Comparison of ENCODE assay signal across 12 cellular contexts in the genomic region with DNA sequence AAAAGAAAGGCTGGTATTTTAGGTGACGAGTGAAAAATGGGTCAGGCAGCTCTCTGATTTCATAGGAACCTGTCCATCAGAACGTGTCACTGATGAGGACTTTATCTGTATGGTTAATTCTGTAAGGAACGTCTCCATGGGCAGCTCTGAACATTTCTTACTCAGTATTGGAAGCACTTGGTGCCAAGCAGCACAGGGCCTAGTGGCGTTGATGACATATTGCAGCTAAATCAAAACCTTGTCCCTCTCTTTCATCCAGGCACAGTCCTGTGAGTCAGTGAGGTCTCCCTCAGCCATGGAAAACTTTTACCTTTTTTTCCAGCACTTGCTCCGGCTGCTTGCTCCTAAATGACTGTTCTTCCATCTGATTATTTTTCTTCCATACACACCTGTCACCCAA.
DNase-seq lines count a peak whose midpoint lies in the region; ATAC-seq and TF ChIP-seq lines count a peak whose summit lies in the region.
"Had no signal": no experiment of that assay in that cellular context is flagged by ENCODE, and none has a peak within 500 bp of the region (broad histone marks: within the 10 kb centered on the region; RNA-seq: fewer than 3 reads in every experiment).

No MANE protein-coding gene starts in this region.

- no peaks in the 10 kb centered on the region for H3K23me2 ChIP-seq in H9 (ENCODE audit: insufficient read length, low read depth, low read length, poor library complexity, severe bottlenecking)

- H3K79me2 ChIP-seq in H9 (ENCODE audit: insufficient read depth, low read length): no peaks in the 10 kb centered on the region

- H3K36me3 ChIP-seq in heart right ventricle: no peaks in the 10 kb centered on the region
- no peaks in the 10 kb centered on the region for H3K36me3 ChIP-seq in sigmoid colon

- H3K14ac ChIP-seq in H9 (ENCODE audit: insufficient read depth, low read length): no peak overlapping the region

- H3K4me1 Mint-ChIP-seq in H9: peaks cover 13 to 15% of the 10 kb centered on the region in 2 experiments
- H3K4me1 Mint-ChIP-seq in WTC11: peaks cover 24% of the 10 kb centered on the region
- H3K4me1 Mint-ChIP-seq: B cell had no signal

- DNase-seq in H9 (no peak), WTC11 (ENCODE audit: low spot score) (no peak), heart right ventricle (no peak), retinal pigment epithelial cell (ENCODE audit: low read depth) (no peak), SK-N-DZ (ENCODE audit: low spot score) (no peak), sigmoid colon (no peak), SKM-1 treated with dmso at 0.1 percent for 144 hours (lab: John Stamatoyannopoulos, UW; ENCODE audit: unreplicated experiment) (no peak)
- DNase-seq: C1 segment of cervical spinal cord; Calu3; CD4-positive, alpha-beta T cell; DMS 273 treated with DMSO at 0.1 percent for 48 hours had no signal

- intact Hi-C loops in heart right ventricle (cut with DNase I): no loop called here
- intact Hi-C loops in sigmoid colon (cut with DNase I): no loop called here

- POLR2A ChIA-PET in WTC11 (lab: Charles Lee): no interaction called here

- no peak overlapping the region for H2BK120ac ChIP-seq in H9 (ENCODE audit: low read depth, low read length, poor library complexity, severe bottlenecking)

- H3K4me2 ChIP-seq in H9 (ENCODE audit: insufficient read depth, insufficient read length, low read length): no peak overlapping the region

- ATAC-seq in WTC11 (peak; percentile 60), heart right ventricle (peak in 6 of 8 donors; percentile 37 to 86 (median 71))

- no peak overlapping the region for H4K5ac ChIP-seq in H9 (ENCODE audit: insufficient read length, low read depth, low read length)

- H2BK12ac ChIP-seq in H9 (ENCODE audit: insufficient read length, low read depth, low read length): no peak overlapping the region

- CTCF ChIA-PET in WTC11 (lab: Charles Lee): no interaction called here

- H4K8ac ChIP-seq in H9 (replicated peaks; ENCODE audit: insufficient read length, low read depth, low read length): no peak overlapping the region

- TF ChIP-seq CTCF in H9 (conservative IDR thresholded peaks at IDR 0.05) (peak; percentile 32; the same call in 2 of the 3 replicates), WTC11 (IDR thresholded peaks at IDR 0.05) (no peak), heart right ventricle (IDR thresholded peaks at IDR 0.05) (peak in 3 of 9 donors; percentile 10 to 33 (median 26)), retinal pigment epithelial cell (conservative IDR thresholded peaks at IDR 0.05; ENCODE audit: low read depth, low read length) (peak; percentile 10), sigmoid colon (IDR thresholded peaks at IDR 0.05) (no peak)

- no peaks in the 10 kb centered on the region for H3K79me1 ChIP-seq in H9 (ENCODE audit: insufficient read depth, low read depth, low read length, poor library complexity, severe bottlenecking)

- no peak overlapping the region for H3K4ac ChIP-seq in H9 (ENCODE audit: low read depth, low read length)

- no peak overlapping the region for H3K4me3 ChIP-seq in heart right ventricle
- H3K4me3 ChIP-seq in retinal pigment epithelial cell (ENCODE audit: low read length): no peak overlapping the region
- H3K4me3 ChIP-seq in sigmoid colon: no peak overlapping the region

- H3K9me3 ChIP-seq in H9 (ENCODE audit: control insufficient read depth, low read depth, low read length) (no peaks in the 10 kb centered on the region), heart right ventricle (no peaks in the 10 kb centered on the region), sigmoid colon (no peaks in the 10 kb centered on the region)

- no peak for TF ChIP-seq POLR2A in sigmoid colon (IDR thresholded peaks at IDR 0.05)

- H3K18ac ChIP-seq in H9 (ENCODE audit: insufficient read length, low read depth, low read length): no peak overlapping the region

- no peak overlapping the region for H3T11ph ChIP-seq in H9 (ENCODE audit: low read length)

- H3K27me3 Mint-ChIP-seq in H9 (ENCODE audit: low read depth) (peaks cover 8% of the 10 kb centered on the region), WTC11 (ENCODE audit: low read depth) (peaks cover 10% of the 10 kb centered on the region)
- H3K27me3 Mint-ChIP-seq: B cell had no signal

- H2AK5ac ChIP-seq in H9 (ENCODE audit: insufficient read length, low read length): no peak overlapping the region

- no CpG with 5 or more reads among the region's 5 CpGs for WGBS in H9 (ENCODE audit: extremely low coverage, insufficient read length, low lambda C conversion rate)
- 58 to 59% methylated on average over 5 of the region's 5 CpGs for WGBS in heart right ventricle, 2 donors
- WGBS in sigmoid colon, 2 donors: 89% methylated on average over 5 of the region's 5 CpGs

- H3K36me3 Mint-ChIP-seq in H9 (ENCODE audit: insufficient read depth in 1 of 3, low read depth in 3 of 3): no peaks in the 10 kb centered on the region
- H3K36me3 Mint-ChIP-seq in WTC11: no peaks in the 10 kb centered on the region

- peaks cover 3% of the 10 kb centered on the region for H3K4me1 ChIP-seq in H9 (ENCODE audit: insufficient read depth, low read length)
- peaks cover 0 to 4% (median 0%) of the 10 kb centered on the region in 9 donors for H3K4me1 ChIP-seq in heart right ventricle
- peaks cover 0 to 9% (median 0%) of the 10 kb centered on the region in 4 donors for H3K4me1 ChIP-seq in sigmoid colon

- H3K56ac ChIP-seq in H9 (ENCODE audit: insufficient read length, low read depth, low read length): no peak overlapping the region

- no peaks in the 10 kb centered on the region for H3K27me3 ChIP-seq in H9 (ENCODE audit: insufficient read depth, low read length)
- no peaks in the 10 kb centered on the region for H3K27me3 ChIP-seq in heart right ventricle
- H3K27me3 ChIP-seq in sigmoid colon: no peaks in the 10 kb centered on the region

- H3K4me3 Mint-ChIP-seq in H9: no peak overlapping the region
- no peak overlapping the region for H3K4me3 Mint-ChIP-seq in WTC11
- H3K4me3 Mint-ChIP-seq: B cell; CD4-positive, alpha-beta T cell had no signal

- no peaks in the 10 kb centered on the region for H4K20me1 ChIP-seq in H9 (ENCODE audit: control insufficient read depth, insufficient read depth, insufficient read length)

- H4K91ac ChIP-seq in H9 (ENCODE audit: insufficient read length, low read depth, low read length): no peak overlapping the region

- H3K9ac ChIP-seq in H9 (ENCODE audit: extremely low read depth, insufficient read length, low read length): no peak overlapping the region

- H2BK15ac ChIP-seq in H9 (ENCODE audit: low read depth, low read length): no peak overlapping the region

- H3K27ac Mint-ChIP-seq in H9 (no peak overlapping the region), WTC11 (no peak overlapping the region)
- H3K27ac Mint-ChIP-seq: B cell; CD4-positive, alpha-beta T cell had no signal

- no peak overlapping the region for H3K27ac ChIP-seq in H9 (ENCODE audit: insufficient read length, low read depth, low read length)
- no peak overlapping the region for H3K27ac ChIP-seq in heart right ventricle
- H3K27ac ChIP-seq in sigmoid colon: no peak overlapping the region

- H2BK20ac ChIP-seq in H9 (ENCODE audit: low read depth, low read length, poor library complexity, severe bottlenecking): no peak overlapping the region

- TF ChIP-seq EP300 in sigmoid colon (IDR thresholded peaks at IDR 0.05): no peak

- H3K23ac ChIP-seq in H9 (ENCODE audit: insufficient read length, low read depth, low read length): no peak overlapping the region

- H2AFZ ChIP-seq in H9 (ENCODE audit: low read length): no peak overlapping the region

- H2BK5ac ChIP-seq in H9 (ENCODE audit: insufficient read length, low read length): no peak overlapping the region

- H3K9me3 Mint-ChIP-seq in H9 (no peaks in the 10 kb centered on the region; a peak in 1 of 5 replicates), WTC11 (no peaks in the 10 kb centered on the region)

TF ChIP-seq in WTC11, 78 proteins besides CTCF, POLR2A, EP300 and RAD21:
- TF ChIP-seq ETV6 (CRISPR knock-in tag; IDR thresholded peaks at IDR 0.05) (no peak), CREM (CRISPR knock-in tag; IDR thresholded peaks at IDR 0.05) (no peak), ZBTB21 (CRISPR knock-in tag; IDR thresholded peaks at IDR 0.05; ENCODE audit: borderline replicate concordance) (no peak)

Comparison
In these comparisons a context has a peak if more than half of its experiments do, and no peak if none do; other contexts are left out.
1. CTCF ChIP-seq: peak in H9 (single experiment) and retinal pigment epithelial cell (single experiment); none in WTC11 (single experiment) and sigmoid colon (0 of 4).